In genomic region chr12:24095245-24095644, GRCh38 we compare ENCODE assay signal across 11 cellular contexts.
"Had no signal": no experiment of that assay in that cellular context is flagged by ENCODE, and none has a peak within 500 bp of the region (broad histone marks: within the 10 kb centered on the region; RNA-seq: fewer than 3 reads in every experiment).

No MANE protein-coding gene starts in this region.

- H3K4me3 ChIP-seq: GM23248, GM23338, HAP-1 had no signal

- FAIRE-seq: H1, H54 had no signal

- H3K27ac ChIP-seq: GM23248 had no signal

- H3K9me3 ChIP-seq: HAP-1 had no signal

- DNase-seq: GM23248, GOT3, H7, H9, HCEC 1CT, HFFc6 had no signal

- H3K4me2 ChIP-seq: GM23338 had no signal

- ATAC-seq: GM23338, HCT116 had no signal

- H3K4me1 ChIP-seq: HAP-1 had no signal

- H3K36me3 ChIP-seq: HAP-1 had no signal
